In the genomic region with DNA sequence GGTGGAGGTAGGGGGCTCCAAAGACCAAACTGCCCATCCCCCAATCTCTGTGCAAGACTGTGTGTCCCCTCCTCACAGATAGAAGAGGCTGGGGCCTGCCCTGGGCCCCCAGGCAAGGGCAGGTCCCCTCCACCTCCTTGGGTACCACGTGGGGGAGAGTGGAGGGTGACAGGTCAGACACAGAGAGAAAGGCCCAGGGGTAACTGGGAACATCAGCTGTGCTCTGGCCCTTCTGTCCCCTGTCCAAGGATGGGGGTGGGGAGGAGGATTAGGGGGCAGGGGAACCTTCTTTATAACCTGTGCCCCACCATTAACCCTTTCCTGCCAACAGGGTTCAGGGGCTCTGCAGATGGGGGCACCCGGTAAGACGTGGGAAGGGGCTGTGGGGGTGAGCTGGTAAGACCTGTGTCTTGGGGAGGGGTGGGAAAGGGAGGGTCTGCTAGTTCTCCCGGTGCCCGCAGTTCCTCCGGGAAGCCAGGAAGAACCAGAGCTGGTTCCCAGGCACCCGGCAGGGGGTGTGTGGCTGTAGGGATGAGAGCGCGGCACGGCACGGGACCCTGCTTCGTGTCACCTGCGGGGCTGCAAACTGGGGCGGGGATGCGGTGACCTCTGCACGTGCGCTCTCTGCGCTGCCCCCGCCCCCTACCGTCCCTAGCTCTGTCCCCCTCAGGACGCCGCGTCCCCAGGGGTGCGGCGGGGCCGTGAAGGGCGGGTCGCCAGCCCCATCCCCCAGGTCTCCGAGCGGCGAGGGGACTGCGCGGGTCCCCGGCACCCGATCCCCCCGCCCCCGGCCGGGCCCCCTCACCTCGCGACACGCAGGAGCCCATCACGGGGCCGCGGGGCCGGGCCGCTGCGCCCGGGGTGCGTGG, we compare ENCODE assay signal across 9 cellular contexts. TPM values are rescaled to one million over a fixed set of nuclear protein-coding genes. Genes with fewer than 3 reads are reported as not detected.
DNase-seq lines count a peak whose midpoint lies in the region; ATAC-seq and TF ChIP-seq lines count a peak whose summit lies in the region.
"Had no signal": no experiment of that assay in that cellular context is flagged by ENCODE, and none has a peak within 500 bp of the region (broad histone marks: within the 10 kb centered on the region; RNA-seq: fewer than 3 reads in every experiment).

No MANE protein-coding gene starts in this region.

- H3K4me3 Mint-ChIP-seq in Calu3 (ENCODE audit: low read depth, unreplicated experiment), result peak overlapping the region; percentile 52
- peak overlapping the region; percentile 28 for H3K4me3 Mint-ChIP-seq in chondrocyte (ENCODE audit: unreplicated experiment)

- BruUV-seq in Calu3 (replicated peaks; lab: Mats Ljungman, UMichigan), result no TSS peak

- H3K27me3 ChIP-seq in KMS-11 (ENCODE audit: insufficient read depth, low read depth), result no peaks in the 10 kb centered on the region
- H3K27me3 ChIP-seq in osteoblast (ENCODE audit: insufficient read depth, low read length), result no peaks in the 10 kb centered on the region

- H3K9me3 ChIP-seq in osteoblast (ENCODE audit: low read depth, low read length), result no peaks in the 10 kb centered on the region

- intact Hi-C loops in Calu3 (cut with micrococcal nuclease; ENCODE audit: unreplicated experiment), result no loop called here

- no peak for TF ChIP-seq CTCF in Calu3 (IDR thresholded peaks at IDR 0.05; ENCODE audit: unreplicated experiment)
- no peak for TF ChIP-seq CTCF in KMS-11 (conservative IDR thresholded peaks at IDR 0.05; ENCODE audit: low read depth, low read length)
- TF ChIP-seq CTCF in chondrocyte (IDR thresholded peaks at IDR 0.05), result no peak
- TF ChIP-seq CTCF in osteoblast (IDR thresholded peaks at IDR 0.05; ENCODE audit: extremely low read depth, low read depth, low read length), result no peak

- H3K27ac Mint-ChIP-seq in Calu3 (ENCODE audit: unreplicated experiment) (no peak overlapping the region), chondrocyte (ENCODE audit: unreplicated experiment) (no peak overlapping the region)

- peaks cover 13% of the 10 kb centered on the region for H3K4me1 ChIP-seq in KMS-11 (ENCODE audit: low read depth, poor library complexity, severe bottlenecking)
- H3K4me1 ChIP-seq in osteoblast (ENCODE audit: insufficient read depth, low read length), result peaks cover 31% of the 10 kb centered on the region

- ATAC-seq in GM18519 (IDR thresholded peaks at IDR 0.05; ENCODE audit: low FRiP score, unreplicated experiment) (no peak), GM19035 (IDR thresholded peaks at IDR 0.05; ENCODE audit: unreplicated experiment) (no peak), HG02884 (IDR thresholded peaks at IDR 0.05; ENCODE audit: unreplicated experiment) (no peak)

- peak overlapping the region; percentile 6 for H3K4me3 ChIP-seq in KMS-11 (IDR thresholded peaks at IDR 0.05; ENCODE audit: insufficient read depth, low read depth, low read length)
- peak overlapping the region; percentile 66 for H3K4me3 ChIP-seq in osteoblast (ENCODE audit: insufficient read depth, low read length)

- no peaks in the 10 kb centered on the region for H3K79me2 ChIP-seq in KMS-11 (ENCODE audit: insufficient read depth, low read depth)
- H3K79me2 ChIP-seq in osteoblast (ENCODE audit: insufficient read depth, low read length), result no peaks in the 10 kb centered on the region

- no peak for DNase-seq in Calu3
- no peak for DNase-seq in chondrocyte (ENCODE audit: low spot score)
- peak; percentile 81 for DNase-seq in osteoblast (ENCODE audit: insufficient read length, low spot score, missing footprints)
- no peak for DNase-seq in mesenteric fat pad (ENCODE audit: low spot score)

- H3K4me2 ChIP-seq in KMS-11 (peak overlapping the region; percentile 48; the same call in 1 of the 2 replicates), osteoblast (ENCODE audit: insufficient read depth, low read length) (peak overlapping the region; percentile 76)

- H3K9ac ChIP-seq in KMS-11, result peak overlapping the region; percentile 42; the same call in 1 of the 2 replicates

- H3K9me3 Mint-ChIP-seq in Calu3 (ENCODE audit: low read depth, unreplicated experiment), result no peaks in the 10 kb centered on the region
- H3K9me3 Mint-ChIP-seq in chondrocyte (ENCODE audit: low read depth), result no peaks in the 10 kb centered on the region

- H3K36me3 ChIP-seq in KMS-11 (ENCODE audit: insufficient read depth), result no peaks in the 10 kb centered on the region
- no peaks in the 10 kb centered on the region for H3K36me3 ChIP-seq in osteoblast (ENCODE audit: insufficient read depth, low read length)

- H2AFZ ChIP-seq in KMS-11 (ENCODE audit: low read depth), result peak overlapping the region; percentile 38
- peak overlapping the region; percentile 40 for H2AFZ ChIP-seq in osteoblast (ENCODE audit: low read length)

- CTCF ChIA-PET in Calu3 (lab: Charles Lee), result interaction anchor here (0.6 kb wide), 2 partner anchors 145 to 291 kb away, joined by 3 read pairs; no protein-coding TSS in a partner anchor

- H3K27ac ChIP-seq in KMS-11 (no peak overlapping the region), osteoblast (ENCODE audit: low read depth, low read length) (no peak overlapping the region)

- peaks cover 20% of the 10 kb centered on the region for H3K4me1 Mint-ChIP-seq in Calu3 (ENCODE audit: low read depth, unreplicated experiment)
- peaks cover 19% of the 10 kb centered on the region for H3K4me1 Mint-ChIP-seq in chondrocyte (ENCODE audit: low read depth)

- H3K27me3 Mint-ChIP-seq in Calu3 (ENCODE audit: unreplicated experiment) (no peaks in the 10 kb centered on the region), chondrocyte (ENCODE audit: low read depth) (no peaks in the 10 kb centered on the region)

- H3K36me3 Mint-ChIP-seq in Calu3 (ENCODE audit: insufficient read depth, unreplicated experiment) (no peaks in the 10 kb centered on the region), chondrocyte (ENCODE audit: low read depth) (no peaks in the 10 kb centered on the region)
- H3K36me3 Mint-ChIP-seq: naive B cell had no signal

- H4K20me1 ChIP-seq in KMS-11 (ENCODE audit: insufficient read depth), result no peaks in the 10 kb centered on the region
- no peaks in the 10 kb centered on the region for H4K20me1 ChIP-seq in osteoblast (ENCODE audit: insufficient read depth, low read length)

RNA-seq across cellular contexts. Expression of gene FAM131C, which starts 0.6 kb away (rescaled TPM):
- 0.93 and 0.94 TPM in 2 replicates for total RNA-seq in Calu3 (2022)
- total RNA-seq in chondrocyte, result 0.24 to 0.72 TPM (median 0.70 TPM) in 3 replicates
- total RNA-seq in osteoblast, result 0.36 TPM in 1 of 2 replicates, not detected in the other
- total RNA-seq in mesenteric fat pad, result not detected

RNA-seq across cellular contexts. Expression of gene CLCNKB, which starts 29.3 kb away (rescaled TPM):
- total RNA-seq in Calu3 (2022) (not detected in 2 replicates), chondrocyte (0.57 to 0.69 TPM in 2 of 3 replicates, not detected in the other), osteoblast (0.29 and 0.36 TPM in 2 replicates), mesenteric fat pad (0.35 TPM)

RNA-seq across cellular contexts. Expression of gene CLCNKA, which starts 51.0 kb away (rescaled TPM):
- total RNA-seq in Calu3 (2022), result not detected in 2 replicates
- total RNA-seq in chondrocyte, result 0.12 to 0.31 TPM (median 0.21 TPM) in 3 replicates
- total RNA-seq in osteoblast, result not detected in 2 replicates
- total RNA-seq in mesenteric fat pad, result 0.39 TPM

RNA-seq across cellular contexts. Expression of gene HSPB7, which starts 55.0 kb away (rescaled TPM):
- total RNA-seq in Calu3 (2022), result not detected in 2 replicates
- total RNA-seq in chondrocyte, result 61.2 to 160 TPM (median 160 TPM) in 3 replicates
- total RNA-seq in osteoblast, result 4.1 and 6.9 TPM in 2 replicates
- total RNA-seq in mesenteric fat pad, result 342 TPM
